Comparison of ENCODE assay signal across 10 cellular contexts in the genomic region with DNA sequence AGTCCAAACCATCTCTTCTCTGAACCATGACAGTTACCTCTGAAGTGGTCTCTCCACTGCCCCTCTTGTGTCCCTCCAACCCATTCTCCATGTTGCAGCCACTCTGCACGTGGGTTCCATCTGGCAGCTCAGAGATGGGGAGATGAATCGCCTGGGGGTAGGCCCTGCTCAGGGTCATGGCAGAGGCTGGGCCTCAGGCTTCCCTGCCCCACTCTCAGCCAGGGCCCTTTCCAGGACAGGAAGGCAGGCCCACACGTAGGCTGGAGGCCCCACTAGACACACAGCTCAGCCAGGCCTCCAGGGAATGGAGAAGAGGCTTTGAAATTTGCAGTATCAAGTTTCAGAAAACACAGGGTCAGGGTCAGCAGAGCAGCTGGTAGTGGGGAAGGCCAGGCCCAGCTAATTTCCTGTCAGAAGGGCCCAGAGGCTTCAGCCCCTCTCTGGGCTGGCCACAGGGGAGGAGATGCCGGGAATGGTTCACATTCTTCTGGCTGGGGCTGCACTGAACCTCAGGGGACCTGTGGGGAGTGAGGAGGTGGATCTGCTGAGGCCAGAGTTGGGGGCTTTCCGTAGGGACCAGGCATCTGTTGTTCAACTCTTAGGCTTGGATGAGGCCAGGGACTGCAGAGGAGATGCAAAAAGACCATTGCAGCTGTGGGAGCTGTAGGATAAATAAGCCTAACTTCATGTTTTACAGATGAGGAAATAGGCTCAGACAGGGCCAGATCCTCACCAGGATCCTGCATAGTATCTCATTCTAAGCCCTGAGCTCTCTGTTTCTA.
A peak's percentile ranks its signal among the peaks of the same experiment; 100 is the strongest.
DNase-seq lines count a peak whose midpoint lies in the region; TF ChIP-seq lines count a peak whose summit lies in the region.
"Had no signal": no experiment of that assay in that cellular context is flagged by ENCODE, and none has a peak within 500 bp of the region (broad histone marks: within the 10 kb centered on the region; RNA-seq: fewer than 3 reads in every experiment).

No MANE protein-coding gene starts in this region.

- peaks cover 17% of the 10 kb centered on the region for H3K4me1 Mint-ChIP-seq in endodermal cell
- H3K4me1 Mint-ChIP-seq: central memory CD8-positive, alpha-beta T cell had no signal

- no peaks in the 10 kb centered on the region for H3K9me3 ChIP-seq in endodermal cell (ENCODE audit: control insufficient read depth, low read length)
- H3K9me3 ChIP-seq in osteoblast (ENCODE audit: low read depth, low read length), result no peaks in the 10 kb centered on the region
- H3K9me3 ChIP-seq: thyroid gland had no signal

- TF ChIP-seq CTCF in endodermal cell (conservative IDR thresholded peaks at IDR 0.05) (no peak), osteoblast (IDR thresholded peaks at IDR 0.05; ENCODE audit: extremely low read depth, low read depth, low read length) (no peak)

- H3K27ac ChIP-seq in endodermal cell (ENCODE audit: low read depth, low read length), result peak overlapping the region; percentile 74
- peak overlapping the region; percentile 70 for H3K27ac ChIP-seq in osteoblast (ENCODE audit: low read depth, low read length)

- no peaks in the 10 kb centered on the region for H3K36me3 ChIP-seq in endodermal cell (ENCODE audit: control insufficient read depth, insufficient read depth, low read length)
- H3K36me3 ChIP-seq in osteoblast (ENCODE audit: insufficient read depth, low read length), result no peaks in the 10 kb centered on the region
- H3K36me3 ChIP-seq: thyroid gland had no signal

- H3K27me3 Mint-ChIP-seq in endodermal cell (ENCODE audit: insufficient read depth), result no peaks in the 10 kb centered on the region
- H3K27me3 Mint-ChIP-seq: central memory CD8-positive, alpha-beta T cell had no signal

- peaks cover 17% of the 10 kb centered on the region for H3K79me2 ChIP-seq in osteoblast (ENCODE audit: insufficient read depth, low read length)

- no peak overlapping the region for H3K4me2 ChIP-seq in osteoblast (ENCODE audit: insufficient read depth, low read length)

- H3K9me3 Mint-ChIP-seq in endodermal cell, result no peaks in the 10 kb centered on the region
- H3K9me3 Mint-ChIP-seq: central memory CD8-positive, alpha-beta T cell had no signal

- no peaks in the 10 kb centered on the region for H3K36me3 Mint-ChIP-seq in endodermal cell (ENCODE audit: low read depth)

- H2AFZ ChIP-seq in osteoblast (ENCODE audit: low read length), result no peak overlapping the region

- H3K9ac ChIP-seq in endodermal cell (ENCODE audit: extremely low read depth, low read length, poor library complexity, severe bottlenecking), result no peak overlapping the region

- 83 to 100% methylated on average over 2 to 5 of the region's 5 CpGs for WGBS in endodermal cell (ENCODE audit: insufficient coverage in 1 of 2, insufficient read length in 1 of 2), 2 experiments

- TF ChIP-seq RAD21 in Ishikawa (IDR thresholded peaks at IDR 0.05; ENCODE audit: low read depth), result no peak

- H3K4me3 Mint-ChIP-seq in endodermal cell, result no peak overlapping the region
- H3K4me3 Mint-ChIP-seq: central memory CD8-positive, alpha-beta T cell had no signal

- H3K4me1 ChIP-seq in endodermal cell (ENCODE audit: control insufficient read depth, insufficient read depth, low read length), result peaks cover 10% of the 10 kb centered on the region
- H3K4me1 ChIP-seq in osteoblast (ENCODE audit: insufficient read depth, low read length), result peaks cover 25% of the 10 kb centered on the region

- peak; percentile 13 for DNase-seq in DMS153 treated with DMSO at 0.1 percent for 48 hours (lab: John Stamatoyannopoulos, UW; ENCODE audit: unreplicated experiment)
- DNase-seq in endodermal cell, result peak; percentile 88
- DNase-seq in osteoblast (ENCODE audit: insufficient read length, low spot score, missing footprints), result peak; percentile 83
- no peak for DNase-seq in NCI-H345 (lab: John Stamatoyannopoulos, UW)
- DNase-seq in inferior parietal cortex (ENCODE audit: extremely low spot score), result no peak
- no peak for DNase-seq in GF-D8 (lab: John Stamatoyannopoulos, UW)
- no peak for DNase-seq in 8988T

- H3K4me3 ChIP-seq in endodermal cell (ENCODE audit: low read length) (no peak overlapping the region), osteoblast (ENCODE audit: insufficient read depth, low read length) (peak overlapping the region; percentile 4)
- H3K4me3 ChIP-seq: thyroid gland had no signal

- H3K27ac Mint-ChIP-seq in endodermal cell, result no peak overlapping the region

- no peak for TF ChIP-seq EP300 in Ishikawa (IDR thresholded peaks at IDR 0.05; ENCODE audit: borderline replicate concordance)

- no peaks in the 10 kb centered on the region for H4K20me1 ChIP-seq in osteoblast (ENCODE audit: insufficient read depth, low read length)

- H3K27me3 ChIP-seq in endodermal cell (ENCODE audit: control insufficient read depth, insufficient read depth, low read length, poor library complexity, severe bottlenecking) (no peaks in the 10 kb centered on the region), osteoblast (ENCODE audit: insufficient read depth, low read length) (no peaks in the 10 kb centered on the region)
- H3K27me3 ChIP-seq: thyroid gland had no signal

TF ChIP-seq in Ishikawa, 13 proteins besides CTCF, POLR2A, EP300 and RAD21:
- TF ChIP-seq TEAD4 (IDR thresholded peaks at IDR 0.05) (peak; percentile 33), ZBTB7A (IDR thresholded peaks at IDR 0.05; ENCODE audit: low read depth) (0 out of 2 replicates have a peak, but pooled peaks have one; percentile 49), TAF1 (IDR thresholded peaks at IDR 0.05; ENCODE audit: low read depth) (no peak)

Comparison
In these comparisons a context has a peak if more than half of its experiments do, and no peak if none do; other contexts are left out.
1. DNase-seq: peak in DMS153 treated with DMSO at 0.1 percent for 48 hours (single experiment), endodermal cell (single experiment) and osteoblast (single experiment); none in NCI-H345 (single experiment), inferior parietal cortex (single experiment), GF-D8 (single experiment) and 8988T (single experiment).